ENCODE assay signal across 8 cellular contexts in the genomic region with DNA sequence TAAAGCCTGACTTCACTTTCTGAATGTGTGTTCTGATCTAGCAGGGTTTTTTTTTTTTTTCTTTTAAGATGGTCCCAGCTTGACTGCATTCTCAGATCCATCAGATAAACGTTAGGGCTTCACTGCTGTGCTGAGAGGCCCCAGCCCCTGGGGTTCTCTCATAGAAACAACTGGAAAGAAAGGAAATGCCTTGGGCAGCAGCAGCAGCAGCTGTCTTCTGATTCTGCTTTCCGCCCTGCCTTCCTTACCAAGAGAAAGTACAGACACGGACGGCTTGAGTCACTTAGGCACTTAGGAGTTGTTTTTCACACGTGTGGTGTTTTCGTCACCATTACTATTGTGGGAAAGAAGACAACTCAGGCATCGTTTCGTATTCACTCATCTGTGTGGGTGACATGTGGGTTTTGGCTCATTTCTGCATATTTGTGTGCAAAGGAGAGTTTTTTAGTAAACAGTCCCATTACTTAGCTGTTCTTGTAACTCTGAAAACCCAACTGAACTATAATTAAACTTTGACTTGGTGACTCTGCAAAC.
DNase-seq lines count a peak whose midpoint lies in the region; ATAC-seq and TF ChIP-seq lines count a peak whose summit lies in the region.

No MANE protein-coding gene starts in this region.

- peak overlapping the region; percentile 8 for H3K4me3 Mint-ChIP-seq in activated B cell treated with CpG ODN at 0.5 μM for 24 hours

- H3K27me3 Mint-ChIP-seq in activated B cell treated with CpG ODN at 0.5 μM for 24 hours: no peaks in the 10 kb centered on the region

- DNase-seq in activated B cell treated with CpG ODN at 0.5 μM for 24 hours: no peak
- peak; percentile 77 for DNase-seq in central memory CD4-positive, alpha-beta T cell
- DNase-seq in medulla oblongata (ENCODE audit: extremely low spot score): peak; percentile 84
- peak; percentile 48 for DNase-seq in stimulated activated CD8-positive, alpha-beta memory T cell treated with anti-CD3 and anti-CD28 coated beads, Interleukin-12 subunit alpha, Interleukin-12 subunit beta, amount 100 ng/mL, for 1 hour (ENCODE audit: low read depth)
- no peak for DNase-seq in KG1 (lab: John Stamatoyannopoulos, UW)
- DNase-seq in NCI-H226: no peak

- H3K9me3 Mint-ChIP-seq in activated B cell treated with CpG ODN at 0.5 μM for 24 hours: no peaks in the 10 kb centered on the region

- intact Hi-C loops in activated B cell treated with CpG ODN at 0.5 μM for 24 hours (cut with micrococcal nuclease): loop anchor here (2.0 to 5.0 kb wide), 2 partner anchors 21 to 600 kb away; no protein-coding TSS in a partner anchor

- peaks cover 78% of the 10 kb centered on the region for H3K36me3 Mint-ChIP-seq in activated B cell treated with CpG ODN at 0.5 μM for 24 hours (ENCODE audit: low read depth)

- peak overlapping the region; percentile 78 for H3K27ac Mint-ChIP-seq in activated B cell treated with CpG ODN at 0.5 μM for 24 hours

- POLR2A ChIA-PET in activated B cell treated with CpG ODN at 0.5 μM for 24 hours (lab: Charles Lee): interaction anchor here (0.7 kb wide), 1 partner anchor 650 kb away, joined by 4 read pairs; no protein-coding TSS in a partner anchor

- peak; percentile 71 for ATAC-seq in GM18867 (IDR thresholded peaks at IDR 0.05; ENCODE audit: unreplicated experiment)
- ATAC-seq in HG03060 (IDR thresholded peaks at IDR 0.05; ENCODE audit: low read depth, unreplicated experiment): peak; percentile 50
- peak; percentile 74 for ATAC-seq in activated B cell treated with CpG ODN at 0.5 μM for 24 hours (ENCODE audit: low read depth)

- peaks cover 44% of the 10 kb centered on the region for H3K4me1 Mint-ChIP-seq in activated B cell treated with CpG ODN at 0.5 μM for 24 hours

- CTCF ChIA-PET in activated B cell treated with CpG ODN at 0.5 μM for 24 hours (lab: Charles Lee): interaction anchor here (1.2 to 2.2 kb wide), 2 partner anchors 47 to 627 kb away, joined by 3 to 9 read pairs; no protein-coding TSS in a partner anchor

- no peak for TF ChIP-seq CTCF in activated B cell treated with CpG ODN at 0.5 μM for 24 hours (IDR thresholded peaks at IDR 0.05)

Comparison
In these comparisons a context has a peak if more than half of its experiments do, and no peak if none do; other contexts are left out.
1. DNase-seq: peak in central memory CD4-positive, alpha-beta T cell (single experiment), medulla oblongata (single experiment) and stimulated activated CD8-positive, alpha-beta memory T cell treated with anti-CD3 and anti-CD28 coated beads, Interleukin-12 subunit alpha, Interleukin-12 subunit beta, amount 100 ng/mL, for 1 hour (single experiment); none in activated B cell treated with CpG ODN at 0.5 μM for 24 hours (single experiment), KG1 (single experiment) and NCI-H226 (single experiment).
2. Peak in every context shown above with its lines, with median percentiles within 50 percentile points of each other: ATAC-seq.